Comparison of ENCODE assay signal across 9 cellular contexts in the genomic region with DNA sequence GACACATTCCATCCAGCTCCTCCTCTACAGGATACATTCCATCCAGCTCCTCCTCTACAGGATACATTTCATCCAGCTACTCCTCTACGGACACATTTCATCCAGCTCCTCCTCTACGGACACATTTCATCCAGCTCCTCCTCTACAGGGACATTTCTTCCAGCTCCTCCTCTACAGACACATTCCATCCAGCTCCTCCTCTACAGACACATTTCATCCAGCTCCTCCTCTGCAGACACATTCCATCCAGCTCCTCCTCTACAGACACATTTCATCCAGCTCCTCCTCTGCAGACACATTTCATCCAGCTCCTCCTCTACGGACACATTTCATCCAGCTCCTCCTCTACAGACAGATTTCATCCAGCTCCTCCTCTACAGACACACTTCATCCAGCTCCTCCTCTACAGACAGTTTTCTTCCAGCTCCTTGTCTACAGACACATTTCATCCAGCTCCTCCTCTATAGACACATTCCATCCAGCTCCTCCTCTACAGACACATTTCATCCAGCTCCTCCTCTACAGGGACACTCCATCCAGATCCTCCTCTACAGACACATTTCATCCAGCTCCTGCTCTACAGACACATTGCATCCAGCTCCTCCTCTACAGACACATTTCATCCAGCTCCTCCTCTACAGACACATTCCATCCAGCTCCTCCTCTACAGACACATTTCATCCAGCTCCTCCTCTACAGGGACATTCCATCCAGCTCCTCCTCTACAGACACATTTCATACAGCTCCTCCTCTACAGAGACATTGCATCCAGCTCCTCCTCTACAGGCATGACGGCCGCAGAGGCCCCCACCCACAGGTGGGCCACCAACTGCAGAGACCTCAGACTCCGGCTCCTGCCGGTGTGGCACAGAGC. TPM values are rescaled to one million over a fixed set of nuclear protein-coding genes. Genes with fewer than 3 reads are reported as not detected.
DNase-seq lines count a peak whose midpoint lies in the region; ATAC-seq, FAIRE-seq and TF ChIP-seq lines count a peak whose summit lies in the region.
"Not testable (repeated sequence)": the region's sequence is repeated elsewhere in the genome, so short reads cannot be mapped to it uniquely, and the experiment has no call there.
"Had no signal": no experiment of that assay in that cellular context is flagged by ENCODE, and none has a peak within 500 bp of the region (broad histone marks: within the 10 kb centered on the region; RNA-seq: fewer than 3 reads in every experiment).

No MANE protein-coding gene starts in this region.

- not testable (repeated sequence) for H3K9me1 ChIP-seq in endothelial cell of umbilical vein (replicated peaks; ENCODE audit: control insufficient read depth, extremely low read depth, insufficient read depth, low read length)

- H3K27ac Mint-ChIP-seq in T-cell (peak overlapping the region; percentile 24 to 74), nephron progenitor cell (peak overlapping the region; percentile 53)

- H3K4me1 Mint-ChIP-seq in T-cell (peaks cover 8 to 25% (median 10%) of the 10 kb centered on the region in 3 donors), nephron progenitor cell (peaks cover 28% of the 10 kb centered on the region)

- peak overlapping the region; percentile 18; the same call in 1 of the 2 replicates for H3K9ac ChIP-seq in DND-41 (ENCODE audit: low read depth, low read length)
- H3K9ac ChIP-seq in HUES6 (ENCODE audit: low read length); endothelial cell of umbilical vein (replicated peaks; ENCODE audit: extremely low read depth, insufficient read depth, low read length): not testable (repeated sequence)

- not testable (repeated sequence) for TF ChIP-seq CTCF in DND-41 (IDR thresholded peaks at IDR 0.05; ENCODE audit: borderline replicate concordance, extremely low read depth, low read length, poor library complexity, severe bottlenecking); endothelial cell of umbilical vein (IDR thresholded peaks at IDR 0.05; ENCODE audit: extremely low read depth in 1 of 2, insufficient read depth in 1 of 2, low read depth in 1 of 2, low read length in 2 of 2); nephron progenitor cell (IDR thresholded peaks at IDR 0.05)

- POLR2A ChIA-PET in T-cell (lab: Charles Lee); endothelial cell of umbilical vein (lab: Charles Lee): not testable (repeated sequence)

- H3K36me3 Mint-ChIP-seq in T-cell = peaks cover 37% of the 10 kb centered on the region
- H3K36me3 Mint-ChIP-seq in nephron progenitor cell (ENCODE audit: low read depth) = peaks cover 66% of the 10 kb centered on the region

- not testable (repeated sequence) for ATAC-seq in DND-41 (ENCODE audit: insufficient read depth, low read depth); T-cell (replicated peaks in 1 of 4)

- FAIRE-seq in endothelial cell of umbilical vein (lab: Jason Lieb, UNC) = not testable (repeated sequence)

- dilution Hi-C loops in endothelial cell of umbilical vein (cut with MboI; ENCODE audit: extremely low pct_ligation_motif_present, low sequenced_read_pairs) = not testable (repeated sequence)

- H2AFZ ChIP-seq in DND-41 (ENCODE audit: low read depth, low read length); endothelial cell of umbilical vein (ENCODE audit: low read depth, low read length): not testable (repeated sequence)

- peaks cover 74% of the 10 kb centered on the region for H3K79me2 ChIP-seq in DND-41 (ENCODE audit: insufficient read depth, low read length)
- H3K79me2 ChIP-seq in endothelial cell of umbilical vein (ENCODE audit: control insufficient read depth, insufficient read depth, low read length) = not testable (repeated sequence)

- not testable (repeated sequence) for DNase-seq in DND-41; T-cell; endothelial cell of umbilical vein (ENCODE audit: low read depth, low spot score); nephron progenitor cell
- peak; percentile 37 for DNase-seq in amniotic epithelial cell (ENCODE audit: low read depth)
- DNase-seq in islet precursor cell = peak; percentile 65

- peaks cover 52% of the 10 kb centered on the region for H4K20me1 ChIP-seq in DND-41 (ENCODE audit: insufficient read depth, low read length)
- H4K20me1 ChIP-seq in endothelial cell of umbilical vein (replicated peaks; ENCODE audit: control insufficient read depth, extremely low read depth, insufficient read depth, low read length) = not testable (repeated sequence)

- H3K4me3 ChIP-seq in DND-41 (ENCODE audit: low read depth in 1 of 2, low read length in 2 of 2); HUES6 (ENCODE audit: low read depth, low read length); endothelial cell of umbilical vein (replicated peaks in 1 of 3; ENCODE audit: insufficient read depth in 1 of 3, low read depth in 1 of 3, low read length in 3 of 3): not testable (repeated sequence)

- not testable (repeated sequence) for H3K9me3 Mint-ChIP-seq in T-cell
- H3K9me3 Mint-ChIP-seq in nephron progenitor cell = peaks cover 25% of the 10 kb centered on the region

- H3K36me3 ChIP-seq in DND-41 (ENCODE audit: insufficient read depth, low read length) (peaks cover 80% of the 10 kb centered on the region), HUES6 (ENCODE audit: control insufficient read depth, insufficient read depth, low read length) (peaks cover 78% of the 10 kb centered on the region), endothelial cell of umbilical vein (ENCODE audit: control insufficient read depth in 2 of 2, extremely low read depth in 1 of 2, insufficient read depth in 2 of 2, low read length in 2 of 2) (peaks cover 4 to 49% of the 10 kb centered on the region in 2 experiments)

- not testable (repeated sequence) for BruUV-seq in endothelial cell of umbilical vein (replicated peaks; lab: Mats Ljungman, UMichigan)

- H3K27me3 Mint-ChIP-seq in T-cell = not testable (repeated sequence)
- H3K27me3 Mint-ChIP-seq in nephron progenitor cell (ENCODE audit: low read depth, poor library complexity) = peaks cover 12% of the 10 kb centered on the region

- not testable (repeated sequence) for H3K4me2 ChIP-seq in DND-41 (ENCODE audit: insufficient read depth, low read length); endothelial cell of umbilical vein (ENCODE audit: insufficient read depth, low read length)

- not testable (repeated sequence) for H3K9me3 ChIP-seq in DND-41 (ENCODE audit: insufficient read depth, low read length, severe bottlenecking); HUES6 (ENCODE audit: control insufficient read depth, insufficient read depth, low read depth, low read length); endothelial cell of umbilical vein (replicated peaks; ENCODE audit: control insufficient read depth, insufficient read depth, low read length)

- intact Hi-C loops in endothelial cell of umbilical vein (cut with micrococcal nuclease) = not testable (repeated sequence)

- H3K27me3 ChIP-seq in DND-41 (ENCODE audit: insufficient read depth, low read length, poor library complexity); HUES6 (ENCODE audit: control insufficient read depth, insufficient read depth, low read length); endothelial cell of umbilical vein (ENCODE audit: control insufficient read depth in 2 of 2, insufficient read depth in 2 of 2, low read length in 2 of 2): not testable (repeated sequence)

- H3K4me3 Mint-ChIP-seq in T-cell, nephron progenitor cell: not testable (repeated sequence)

- H3K27ac ChIP-seq in DND-41 (ENCODE audit: low read length) = peak overlapping the region; percentile 49
- peak overlapping the region; percentile 70; the same call in 1 of the 2 replicates for H3K27ac ChIP-seq in HUES6 (ENCODE audit: low read depth, low read length)
- peak overlapping the region; percentile 66 for H3K27ac ChIP-seq in endothelial cell of umbilical vein (ENCODE audit: insufficient read depth, low read depth, low read length)

- CTCF ChIA-PET in T-cell (lab: Charles Lee) = interaction anchor here in 1 of 2 donors (0.9 kb wide), 1 partner anchor 126 kb away, joined by 3 read pairs; no protein-coding TSS in a partner anchor
- CTCF ChIA-PET in endothelial cell of umbilical vein (lab: Charles Lee) = interaction anchor here (1.2 kb wide), 1 partner anchor 10 kb away, joined by 4 read pairs; no protein-coding TSS in a partner anchor

- not testable (repeated sequence) for TF ChIP-seq POLR2A in endothelial cell of umbilical vein (IDR thresholded peaks at IDR 0.05; ENCODE audit: low read depth, low read length)

- H3K4me1 ChIP-seq in DND-41 (ENCODE audit: insufficient read depth, low read length); HUES6 (ENCODE audit: control insufficient read depth, insufficient read depth, low read length); endothelial cell of umbilical vein (ENCODE audit: control insufficient read depth, extremely low read depth, insufficient read depth, low read length): not testable (repeated sequence)

RNA-seq across cellular contexts. Expression of gene CLPTM1L, which starts 16.4 kb away (rescaled TPM):
- total RNA-seq in T-cell = 10 to 100 TPM; 70.9 to 91.0 (median 82.1) TPM
- 113 and 116 TPM in 2 replicates for total RNA-seq in endothelial cell of umbilical vein
- 189 and 191 TPM in 2 replicates for polyA plus RNA-seq in endothelial cell of umbilical vein
- polyA plus RNA-seq in endothelial cell of umbilical vein (2011; cell fraction: cytosol; rRNA removed) = 153 and 161 TPM in 2 replicates
- polyA plus RNA-seq in endothelial cell of umbilical vein (2011; cell fraction: nucleus; rRNA removed) = 144 and 152 TPM in 2 replicates
- polyA plus RNA-seq in endothelial cell of umbilical vein (2012) = 87.9 and 119 TPM in 2 replicates
- polyA minus RNA-seq in endothelial cell of umbilical vein = 248 and 313 TPM in 2 replicates
- 171 TPM for polyA minus RNA-seq in endothelial cell of umbilical vein (2011; cell fraction: cytosol; rRNA and poly(A)+ RNA removed)
- polyA minus RNA-seq in endothelial cell of umbilical vein (2011; cell fraction: nucleus; rRNA and poly(A)+ RNA removed) = 59.2 and 60.7 TPM in 2 replicates

RNA-seq across cellular contexts. Expression of gene TERT, which starts 33.6 kb away (rescaled TPM):
- total RNA-seq in T-cell = under 1 TPM; 0.09 to 0.70 (median 0.28) TPM
- not detected in 2 replicates for total RNA-seq in endothelial cell of umbilical vein
- polyA plus RNA-seq in endothelial cell of umbilical vein = 0.04 TPM in 1 of 2 replicates, not detected in the other
- not detected in 2 replicates for polyA plus RNA-seq in endothelial cell of umbilical vein (2011; cell fraction: cytosol; rRNA removed)
- 0.04 and 0.36 TPM in 2 replicates for polyA plus RNA-seq in endothelial cell of umbilical vein (2011; cell fraction: nucleus; rRNA removed)
- not detected in 2 replicates for polyA plus RNA-seq in endothelial cell of umbilical vein (2012)
- not detected in 2 replicates for polyA minus RNA-seq in endothelial cell of umbilical vein
- polyA minus RNA-seq in endothelial cell of umbilical vein (2011; cell fraction: cytosol; rRNA and poly(A)+ RNA removed) = not detected
- polyA minus RNA-seq in endothelial cell of umbilical vein (2011; cell fraction: nucleus; rRNA and poly(A)+ RNA removed) = not detected in 2 replicates
- total RNA-seq: mesenteric fat pad, occipital lobe had no signal
